In the genomic region with DNA sequence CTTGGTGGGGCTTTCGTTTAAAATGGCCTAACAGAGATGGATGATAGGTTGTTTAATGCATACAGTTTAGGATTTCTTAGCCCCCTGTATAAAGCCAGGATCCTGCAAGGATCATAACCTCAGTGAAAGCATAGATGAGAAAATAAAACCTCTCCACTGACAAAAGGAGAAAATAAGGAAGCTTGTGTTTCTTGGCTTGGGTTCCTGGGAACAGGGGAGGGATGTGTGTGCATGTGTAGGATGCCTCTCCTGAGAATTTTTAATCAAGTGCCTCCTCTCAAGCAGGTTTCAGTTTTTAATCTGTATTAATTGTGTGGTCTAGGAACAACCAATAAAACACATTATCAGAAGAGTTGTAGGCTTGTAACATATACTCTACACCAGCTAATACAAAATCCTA, we compare ENCODE assay signal across 25 cellular contexts.
"Had no signal": no experiment of that assay in that cellular context is flagged by ENCODE, and none has a peak within 500 bp of the region (broad histone marks: within the 10 kb centered on the region; RNA-seq: fewer than 3 reads in every experiment).

No MANE protein-coding gene starts in this region.

- H3K27me3 Mint-ChIP-seq: activated B cell treated with CpG ODN at 0.5 μM for 24 hours; activated CD4-positive, alpha-beta T cell treated with anti-CD3 and anti-CD28 coated beads, Interleukin-2, amount 10 ng/mL, durations not matched to agents 24 days and 14 days; activated CD8-positive, alpha-beta memory T cell treated with anti-CD3 and anti-CD28 coated beads, Interleukin-2, amount 10 ng/mL, durations not matched to agents 7 days and 5 days; T-cell had no signal

- H3K4me3 Mint-ChIP-seq: activated B cell treated with CpG ODN at 0.5 μM for 24 hours; activated CD4-positive, alpha-beta T cell treated with anti-CD3 and anti-CD28 coated beads, Interleukin-2, amount 10 ng/mL, durations not matched to agents 24 days and 14 days; activated CD8-positive, alpha-beta memory T cell treated with anti-CD3 and anti-CD28 coated beads, Interleukin-2, amount 10 ng/mL, durations not matched to agents 7 days and 5 days; activated T-cell treated with anti-CD3 and anti-CD28 coated beads, Interleukin-2, amount 50 U/mL, for 4 hours; T-cell had no signal

- ATAC-seq: activated CD8-positive, alpha-beta memory T cell treated with anti-CD3 and anti-CD28 coated beads, Interleukin-2, amount 10 ng/mL, durations not matched to agents 7 days and 5 days; activated T-cell treated with anti-CD3 and anti-CD28 coated beads, Interleukin-2, amount 50 U/mL, for 4 hours; K562; Panc1; Right ventricle myocardium inferior; T-cell had no signal

- H3K27ac Mint-ChIP-seq: activated B cell treated with CpG ODN at 0.5 μM for 24 hours; activated CD4-positive, alpha-beta T cell treated with anti-CD3 and anti-CD28 coated beads, Interleukin-2, amount 10 ng/mL, durations not matched to agents 24 days and 14 days; activated CD8-positive, alpha-beta memory T cell treated with anti-CD3 and anti-CD28 coated beads, Interleukin-2, amount 10 ng/mL, durations not matched to agents 7 days and 5 days; activated T-helper 2 cell treated with anti-CD3 and anti-CD28 coated beads, Interferon-gamma antibody, Interleukin-2, Interleukin-4, amounts not matched to agents 10 μg/mL and 5 μg/mL and 100 μg/mL, durations not matched to agents 14 hours and 24 hours and 36 hours had no signal

- FAIRE-seq: K562, TTC549 had no signal

- DNase-seq: activated B cell treated with CpG ODN at 0.5 μM for 24 hours; activated CD4-positive, alpha-beta T cell treated with anti-CD3 and anti-CD28 coated beads for 1 hour; activated CD4-positive, alpha-beta T cell treated with anti-CD3 and anti-CD28 coated beads, Interleukin-2, amount 10 ng/mL, durations not matched to agents 24 days and 14 days; activated CD4-positive, alpha-beta T cell treated with anti-CD3 and anti-CD28 coated beads, Interleukin-2, amount 50 U/mL, for 48 hours; activated CD8-positive, alpha-beta memory T cell treated with anti-CD3 and anti-CD28 coated beads, Interleukin-2, amount 10 ng/mL, durations not matched to agents 7 days and 5 days; activated naive CD4-positive, alpha-beta T cell treated with anti-CD3 and anti-CD28 coated beads, Interleukin-2, amount 50 U/mL, for 16 hours; activated T-cell treated with anti-CD3 and anti-CD28 coated beads, Interleukin-2, amount 50 U/mL, for 4 hours; Kasumi-1; NCI-H146; NCI-H187 treated with DMSO at 0.1 percent for 48 hours; NCI-H345; NCI-H510A; NCI-H526 treated with DMSO at 0.1 percent for 48 hours; NK-92 treated with Interleukin-12 subunit alpha and Interleukin-12 subunit beta, amount 100 ng/mL, for 24 hours; OCI-M1; RPMI8226; T-cell; T-helper 2 cell; T1000 had no signal

- H3K27ac ChIP-seq: SK-N-MC had no signal

- H3K4me3 ChIP-seq: K562, SK-N-MC had no signal

- H3K9me3 Mint-ChIP-seq: activated B cell treated with CpG ODN at 0.5 μM for 24 hours; activated T-cell treated with anti-CD3 and anti-CD28 coated beads, Interleukin-2, amount 50 U/mL, for 4 hours; activated T-helper 2 cell treated with anti-CD3 and anti-CD28 coated beads, Interferon-gamma antibody, Interleukin-2, Interleukin-4, amounts not matched to agents 10 μg/mL and 5 μg/mL and 100 μg/mL, durations not matched to agents 14 hours and 24 hours and 36 hours; T-cell had no signal
